23 cellular contexts compared by ENCODE assay signal in the genomic region with DNA sequence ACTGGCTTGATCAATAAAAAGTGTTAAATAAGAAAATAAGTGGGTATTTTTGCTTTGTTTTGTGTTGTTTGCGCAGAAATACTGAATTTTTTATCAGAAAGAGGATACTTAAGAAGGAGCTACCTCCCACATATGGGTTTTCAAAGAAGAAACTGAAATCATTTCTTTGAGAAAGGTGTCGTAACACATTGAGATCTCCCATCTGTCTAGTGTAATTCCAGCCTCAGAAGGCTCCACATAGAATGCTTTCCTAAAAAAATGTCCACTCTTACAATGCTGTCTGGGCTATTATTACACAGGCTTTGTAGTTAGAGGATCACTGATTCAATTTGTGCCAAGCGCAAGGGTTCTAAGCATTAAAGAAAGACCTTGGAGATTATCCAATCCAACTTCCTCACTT.
DNase-seq lines count a peak whose midpoint lies in the region; TF ChIP-seq lines count a peak whose summit lies in the region.
"Had no signal": no experiment of that assay in that cellular context is flagged by ENCODE, and none has a peak within 500 bp of the region (broad histone marks: within the 10 kb centered on the region; RNA-seq: fewer than 3 reads in every experiment).

No MANE protein-coding gene starts in this region.

- H3K4me1 ChIP-seq in adipocyte (ENCODE audit: control insufficient read depth, insufficient read depth, low read length), result peaks cover 3% of the 10 kb centered on the region
- H3K4me1 ChIP-seq: A549, BE2C had no signal

- H3K9me3 ChIP-seq in adipocyte (ENCODE audit: control insufficient read depth, low read length), result no peaks in the 10 kb centered on the region
- H3K9me3 ChIP-seq: A549; BE2C; BLaER1 treated with 17β-estradiol and CSF1 and Interleukin-3, amounts not matched to agents 10 nM and 100 nM had no signal

- no peak overlapping the region for H3K9ac ChIP-seq in adipocyte (ENCODE audit: low read length)
- H3K9ac ChIP-seq: BLaER1 treated with 17β-estradiol and CSF1 and Interleukin-3, amounts not matched to agents 10 nM and 100 nM had no signal

- peak; percentile 36 for DNase-seq in adipocyte (ENCODE audit: low read depth)
- peak; percentile 67 for DNase-seq in fibroblast of pulmonary artery (ENCODE audit: low read depth)
- peak; percentile 54 for DNase-seq in inferior parietal cortex (ENCODE audit: extremely low spot score)
- peak; percentile 67 for DNase-seq in superior temporal gyrus (ENCODE audit: extremely low spot score)
- no peak for DNase-seq in NCI-H1930 (lab: John Stamatoyannopoulos, UW)
- no peak for DNase-seq in RPMI8226
- DNase-seq in H4 (ENCODE audit: low spot score), result no peak
- DNase-seq: 8988T; ACHN; AML-193; BE2C; CD4-positive, alpha-beta T cell; CD8-positive, alpha-beta memory T cell; DMS 273 treated with DMSO at 0.1 percent for 48 hours; DMS79; EL; GDM1; GOT3; H7; HCEC 1CT had no signal

- no peaks in the 10 kb centered on the region for H3K36me3 ChIP-seq in adipocyte (ENCODE audit: control insufficient read depth, insufficient read depth, low read length, severe bottlenecking)
- H3K36me3 ChIP-seq: BE2C; BLaER1 treated with 17β-estradiol and CSF1 and Interleukin-3, amounts not matched to agents 10 nM and 100 nM had no signal

- no peaks in the 10 kb centered on the region for H3K27me3 ChIP-seq in adipocyte (replicated peaks; ENCODE audit: control insufficient read depth, insufficient read depth, low read length)
- H3K27me3 ChIP-seq: BLaER1 treated with 17β-estradiol and CSF1 and Interleukin-3, amounts not matched to agents 10 nM and 100 nM had no signal

- TF ChIP-seq CTCF in fibroblast of pulmonary artery (IDR thresholded peaks at IDR 0.05; ENCODE audit: low read length, missing control alignments), result no peak

- H3K4me3 ChIP-seq in adipocyte (ENCODE audit: low read length) (no peak overlapping the region), fibroblast of pulmonary artery (replicated peaks; ENCODE audit: low read depth, low read length) (no peak overlapping the region)
- H3K4me3 ChIP-seq: A549; BLaER1 treated with 17β-estradiol and CSF1 and Interleukin-3, amounts not matched to agents 10 nM and 100 nM; GM12878 had no signal

Comparison
In these comparisons a context has a peak if more than half of its experiments do, and no peak if none do; other contexts are left out.
1. DNase-seq: peak in adipocyte (single experiment), fibroblast of pulmonary artery (single experiment), inferior parietal cortex (single experiment) and superior temporal gyrus (single experiment); none in NCI-H1930 (0 of 2), RPMI8226 (single experiment) and H4 (single experiment).